In genomic region chr12:15684896-15685658, GRCh38 we compare ENCODE assay signal across 13 cellular contexts.
"Had no signal": no experiment of that assay in that cellular context is flagged by ENCODE, and none has a peak within 500 bp of the region (broad histone marks: within the 10 kb centered on the region; RNA-seq: fewer than 3 reads in every experiment).

No MANE protein-coding gene starts in this region.

- H3K9me3 Mint-ChIP-seq: activated naive CD8-positive, alpha-beta T cell treated with anti-CD3 and anti-CD28 coated beads, Interleukin-2, amount 50 U/mL, for 24 hours; neural progenitor cell had no signal

- H3K4me3 Mint-ChIP-seq: activated naive CD8-positive, alpha-beta T cell treated with anti-CD3 and anti-CD28 coated beads, Interleukin-2, amount 50 U/mL, for 24 hours; neural progenitor cell had no signal

- ATAC-seq: activated naive CD8-positive, alpha-beta T cell treated with anti-CD3 and anti-CD28 coated beads, Interleukin-2, amount 50 U/mL, for 24 hours; gastrocnemius medialis had no signal

- H3K4me1 ChIP-seq: parathyroid adenoma had no signal

- H3K27ac Mint-ChIP-seq: activated naive CD8-positive, alpha-beta T cell treated with anti-CD3 and anti-CD28 coated beads, Interleukin-2, amount 50 U/mL, for 24 hours; neural progenitor cell had no signal

- H3K9ac ChIP-seq: neural progenitor cell, parathyroid adenoma had no signal

- DNase-seq: activated CD4-positive, alpha-beta T cell treated with anti-CD3 and anti-CD28 coated beads for 1 hour; activated CD4-positive, alpha-beta T cell treated with anti-CD3 and anti-CD28 coated beads, Interleukin-2, amount 50 U/mL, for 48 hours; activated naive CD8-positive, alpha-beta T cell treated with anti-CD3 and anti-CD28 coated beads, Interleukin-2, amount 50 U/mL, for 24 hours; activated T-cell treated with anti-CD3 and anti-CD28 coated beads, Interleukin-2, amount 50 U/mL, for 48 hours; esophagus squamous epithelium; gastrocnemius medialis; stimulated activated CD4-positive, alpha-beta T cell treated with anti-CD3 and anti-CD28 coated beads, Interleukin-4, amount 100 ng/mL, for 4 hours; stomach; T-helper 9 cell had no signal

- H2AFZ ChIP-seq: neural progenitor cell, parathyroid adenoma had no signal

- H3K27ac ChIP-seq: cardiac muscle cell, esophagus squamous epithelium, gastrocnemius medialis, neural progenitor cell, parathyroid adenoma, stomach had no signal

- H3K36me3 ChIP-seq: cardiac muscle cell, esophagus squamous epithelium, gastrocnemius medialis, neural progenitor cell had no signal

- FAIRE-seq: colon had no signal

- H3K27me3 ChIP-seq: cardiac muscle cell, esophagus squamous epithelium, gastrocnemius medialis, neural progenitor cell, stomach had no signal

- H3K4me2 ChIP-seq: neural progenitor cell had no signal

- H3K4me3 ChIP-seq: cardiac muscle cell, esophagus squamous epithelium, gastrocnemius medialis, neural progenitor cell, stomach had no signal

- H3K79me2 ChIP-seq: parathyroid adenoma had no signal

- H3K4me1 Mint-ChIP-seq: activated naive CD8-positive, alpha-beta T cell treated with anti-CD3 and anti-CD28 coated beads, Interleukin-2, amount 50 U/mL, for 24 hours had no signal

- H3K9me3 ChIP-seq: esophagus squamous epithelium, gastrocnemius medialis, stomach had no signal
